ENCODE assay signal across 1 cellular context in genomic region chr11:8937159-8937558, GRCh38.
TF ChIP-seq lines count a peak whose summit lies in the region.

No MANE protein-coding gene starts in this region.

TF ChIP-seq in HepG2, 621 proteins besides CTCF, POLR2A, EP300 and RAD21:
- TF ChIP-seq ZSCAN31 (CRISPR knock-in tag; IDR thresholded peaks at IDR 0.05; ENCODE audit: low read depth) (no peak), ZNF34 (CRISPR knock-in tag; IDR thresholded peaks at IDR 0.05; ENCODE audit: borderline replicate concordance) (no peak), ZNF790 (CRISPR knock-in tag; IDR thresholded peaks at IDR 0.05; ENCODE audit: borderline replicate concordance) (no peak), HOXA3 (CRISPR knock-in tag; IDR thresholded peaks at IDR 0.05) (no peak), FUBP1 (CRISPR knock-in tag; IDR thresholded peaks at IDR 0.05; ENCODE audit: borderline replicate concordance) (no peak), HNRNPUL1 (IDR thresholded peaks at IDR 0.05; ENCODE audit: low read depth, low read length) (no peak)
- TF ChIP-seq, protein P1, sequence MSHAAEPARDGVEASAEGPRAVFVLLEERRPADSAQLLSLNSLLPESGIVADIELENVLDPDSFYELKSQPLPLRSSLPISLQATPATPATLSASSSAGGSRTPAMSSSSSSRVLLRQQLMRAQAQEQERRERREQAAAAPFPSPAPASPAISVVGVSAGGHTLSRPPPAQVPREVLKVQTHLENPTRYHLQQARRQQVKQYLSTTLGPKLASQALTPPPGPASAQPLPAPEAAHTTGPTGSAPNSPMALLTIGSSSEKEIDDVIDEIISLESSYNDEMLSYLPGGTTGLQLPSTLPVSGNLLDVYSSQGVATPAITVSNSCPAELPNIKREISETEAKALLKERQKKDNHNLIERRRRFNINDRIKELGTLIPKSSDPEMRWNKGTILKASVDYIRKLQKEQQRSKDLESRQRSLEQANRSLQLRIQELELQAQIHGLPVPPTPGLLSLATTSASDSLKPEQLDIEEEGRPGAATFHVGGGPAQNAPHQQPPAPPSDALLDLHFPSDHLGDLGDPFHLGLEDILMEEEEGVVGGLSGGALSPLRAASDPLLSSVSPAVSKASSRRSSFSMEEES (CRISPR knock-in tag; IDR thresholded peaks at IDR 0.05) = no peak
- TF ChIP-seq, protein P2, sequence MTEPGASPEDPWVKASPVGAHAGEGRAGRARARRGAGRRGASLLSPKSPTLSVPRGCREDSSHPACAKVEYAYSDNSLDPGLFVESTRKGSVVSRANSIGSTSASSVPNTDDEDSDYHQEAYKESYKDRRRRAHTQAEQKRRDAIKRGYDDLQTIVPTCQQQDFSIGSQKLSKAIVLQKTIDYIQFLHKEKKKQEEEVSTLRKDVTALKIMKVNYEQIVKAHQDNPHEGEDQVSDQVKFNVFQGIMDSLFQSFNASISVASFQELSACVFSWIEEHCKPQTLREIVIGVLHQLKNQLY (CRISPR knock-in tag; IDR thresholded peaks at IDR 0.05) = no peak
